ENCODE assay signal across 15 cellular contexts in the genomic region with DNA sequence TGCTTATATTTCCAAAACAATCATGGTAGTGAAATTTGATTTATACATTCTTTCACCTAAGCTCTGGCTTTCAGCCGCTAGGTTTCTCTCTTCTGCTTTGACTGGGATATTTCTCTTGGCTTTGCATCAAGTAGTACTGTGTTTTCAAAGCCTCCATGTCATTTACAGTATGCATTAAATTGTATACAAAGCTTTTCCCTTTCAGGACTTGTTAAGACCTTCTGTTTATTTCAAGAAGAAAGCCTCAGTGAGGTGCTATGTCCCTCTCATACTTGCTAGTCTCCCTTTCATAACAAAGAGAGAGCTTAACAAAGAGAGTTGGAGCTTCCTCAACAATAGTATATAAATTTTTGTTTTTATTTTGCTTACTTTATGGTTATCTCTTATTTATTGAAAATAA.
DNase-seq lines count a peak whose midpoint lies in the region; ATAC-seq and TF ChIP-seq lines count a peak whose summit lies in the region.
"Had no signal": no experiment of that assay in that cellular context is flagged by ENCODE, and none has a peak within 500 bp of the region (broad histone marks: within the 10 kb centered on the region; RNA-seq: fewer than 3 reads in every experiment).

No MANE protein-coding gene starts in this region.

- no peak overlapping the region for H2AK9ac ChIP-seq in IMR-90 (replicated peaks; ENCODE audit: low read depth, low read length, poor library complexity)

- H3K18ac ChIP-seq in IMR-90 (ENCODE audit: low read depth, low read length), result no peak overlapping the region

- H2BK120ac ChIP-seq in IMR-90 (ENCODE audit: low read depth, low read length), result no peak overlapping the region

- DNase-seq in H7, result peak; percentile 35
- DNase-seq in IMR-90, result peak; percentile 52
- DNase-seq in choroid plexus epithelial cell (ENCODE audit: low read depth), result peak; percentile 26
- peak; percentile 22 for DNase-seq in iris pigment epithelial cell (ENCODE audit: low read depth)
- no peak for DNase-seq in SIG-M5 (lab: John Stamatoyannopoulos, UW)
- no peak for DNase-seq in left lung
- DNase-seq in T-helper 1 cell, result no peak
- DNase-seq: Calu3; CD8-positive, alpha-beta T cell; DMS79 treated with DMSO at 0.1 percent for 48 hours; GF-D8; HCEC 1CT had no signal

- peak overlapping the region; percentile 43 for H2BK5ac ChIP-seq in IMR-90 (ENCODE audit: low read depth, low read length, poor library complexity, severe bottlenecking)

- H4K91ac ChIP-seq in IMR-90 (ENCODE audit: insufficient read depth, low read depth, low read length), result no peak overlapping the region

- dilution Hi-C loops in IMR-90 (cut with HindIII; ENCODE audit: low sequenced_read_pairs, unreplicated experiment), result no loop called here

- TF ChIP-seq POLR2A in IMR-90 (IDR thresholded peaks at IDR 0.05; ENCODE audit: low read depth, low read length), result no peak

- H2AFZ ChIP-seq in IMR-90 (replicated peaks; ENCODE audit: low read length, poor library complexity), result no peak overlapping the region

- H3K4me2 ChIP-seq in IMR-90 (ENCODE audit: low read depth, low read length), result no peak overlapping the region; the same call in 1 of the 2 replicates
- H3K4me2 ChIP-seq: BLaER1 treated with 17β-estradiol and CSF1 and Interleukin-3, amounts not matched to agents 10 nM and 100 nM had no signal

- peaks cover 9% of the 10 kb centered on the region for H3K9me1 ChIP-seq in IMR-90 (ENCODE audit: insufficient read depth, low read length)

- peaks cover 5% of the 10 kb centered on the region for H3K4me1 ChIP-seq in IMR-90 (ENCODE audit: control insufficient read depth, insufficient read depth, low read length)
- no peaks in the 10 kb centered on the region for H3K4me1 ChIP-seq in left lung
- H3K4me1 ChIP-seq: BLaER1 treated with 17β-estradiol and CSF1 and Interleukin-3, amounts not matched to agents 10 nM and 100 nM had no signal

- no peak overlapping the region for H2BK15ac ChIP-seq in IMR-90 (ENCODE audit: low read depth, low read length)

- H2AK5ac ChIP-seq in IMR-90 (ENCODE audit: low read depth, low read length), result no peak overlapping the region

- no peaks in the 10 kb centered on the region for H4K20me1 ChIP-seq in IMR-90 (ENCODE audit: insufficient read depth, low read length)
- H4K20me1 ChIP-seq: BLaER1 treated with 17β-estradiol and CSF1 and Interleukin-3, amounts not matched to agents 10 nM and 100 nM had no signal

- peak; percentile 27 for ATAC-seq in IMR-90 (ENCODE audit: low read depth)
- ATAC-seq in left lung, result no peak
- ATAC-seq: CD8-positive, alpha-beta T cell; HepG2 had no signal

- no peak overlapping the region for H3K27ac ChIP-seq in IMR-90 (ENCODE audit: insufficient read depth, low read length)
- H3K27ac ChIP-seq in left lung, result no peak overlapping the region
- H3K27ac ChIP-seq: BLaER1 treated with 17β-estradiol and CSF1 and Interleukin-3, amounts not matched to agents 10 nM and 100 nM; HL-60 had no signal

- H3K14ac ChIP-seq in IMR-90 (replicated peaks; ENCODE audit: low read depth, low read length), result no peak overlapping the region

- TF ChIP-seq RAD21 in IMR-90 (IDR thresholded peaks at IDR 0.05; ENCODE audit: low read length), result no peak

- BruUV-seq in IMR-90 (replicated peaks; lab: Mats Ljungman, UMichigan), result no TSS peak

- H4K8ac ChIP-seq in IMR-90 (ENCODE audit: low read depth in 2 of 2, low read length in 2 of 2), result no peak overlapping the region

- H3K23ac ChIP-seq in IMR-90 (ENCODE audit: low read depth, low read length), result no peak overlapping the region

- no CpG with 5 or more reads among the region's 1 CpG for WGBS in IMR-90 (ENCODE audit: extremely low coverage in 2 of 2, insufficient read length in 1 of 2), 2 experiments

- in situ Hi-C loops in IMR-90 (cut with MboI; ENCODE audit: low sequenced_read_pairs), result loop anchor here (10.0 kb wide), 1 partner anchor 92 kb away; no protein-coding TSS in a partner anchor

- H3K27me3 ChIP-seq in H7 (ENCODE audit: control insufficient read depth, insufficient read depth, low read length) (no peaks in the 10 kb centered on the region), IMR-90 (ENCODE audit: control insufficient read depth, insufficient read depth, low read length) (no peaks in the 10 kb centered on the region), left lung (no peaks in the 10 kb centered on the region)
- H3K27me3 ChIP-seq: BLaER1 treated with 17β-estradiol and CSF1 and Interleukin-3, amounts not matched to agents 10 nM and 100 nM had no signal

- no peak overlapping the region for H3K56ac ChIP-seq in IMR-90 (ENCODE audit: extremely low read depth, insufficient read depth, low read length)

- H3K4me3 ChIP-seq in H7 (ENCODE audit: insufficient read depth, low read depth, low read length) (no peak overlapping the region), IMR-90 (ENCODE audit: insufficient read depth, low read depth, low read length) (no peak overlapping the region), choroid plexus epithelial cell (ENCODE audit: low read depth, low read length) (no peak overlapping the region), left lung (no peak overlapping the region)
- H3K4me3 ChIP-seq: BLaER1 treated with 17β-estradiol and CSF1 and Interleukin-3, amounts not matched to agents 10 nM and 100 nM had no signal

- H4K5ac ChIP-seq in IMR-90 (ENCODE audit: low read depth, low read length), result no peak overlapping the region

- H3K9ac ChIP-seq in IMR-90 (ENCODE audit: low read depth, low read length), result no peak overlapping the region
- H3K9ac ChIP-seq: BLaER1 treated with 17β-estradiol and CSF1 and Interleukin-3, amounts not matched to agents 10 nM and 100 nM had no signal

- H2BK20ac ChIP-seq in IMR-90 (ENCODE audit: low read depth, low read length), result no peak overlapping the region

- no peak overlapping the region for H3K4ac ChIP-seq in IMR-90 (ENCODE audit: low read depth, low read length)

- CTCF ChIA-PET in IMR-90 (lab: Yijun Ruan, JAX), result interaction anchor here (0.6 to 2.0 kb wide), 6 partner anchors 29 to 1859 kb away, joined by 3 to 7 read pairs (median 3); no protein-coding TSS in a partner anchor

- no peaks in the 10 kb centered on the region for H3K79me1 ChIP-seq in IMR-90 (ENCODE audit: low read depth in 1 of 2, low read length in 2 of 2)

- intact Hi-C loops in IMR-90 (cut with micrococcal nuclease), result loop anchor here (10.0 kb wide), 2 partner anchors 182 to 252 kb away; no protein-coding TSS in a partner anchor
- intact Hi-C loops in left lung (cut with DNase I), result no loop called here

- TF ChIP-seq CTCF in IMR-90 (conservative IDR thresholded peaks at IDR 0.05; ENCODE audit: low read depth, low read length) (no peak), choroid plexus epithelial cell (conservative IDR thresholded peaks at IDR 0.05; ENCODE audit: low read depth, low read length) (no peak), left lung (IDR thresholded peaks at IDR 0.05) (no peak)

- H3K9me3 ChIP-seq in IMR-90 (ENCODE audit: control insufficient read depth, insufficient read depth, low read length), result no peaks in the 10 kb centered on the region
- no peaks in the 10 kb centered on the region for H3K9me3 ChIP-seq in left lung
- H3K9me3 ChIP-seq: BLaER1 treated with 17β-estradiol and CSF1 and Interleukin-3, amounts not matched to agents 10 nM and 100 nM had no signal

- POLR2A ChIA-PET in IMR-90 (lab: Charles Lee; ENCODE audit: unreplicated experiment), result interaction anchor here (0.5 kb wide), 1 partner anchor 162 kb away, joined by 3 read pairs; no protein-coding TSS in a partner anchor

- H3K36me3 ChIP-seq in H7 (replicated peaks; ENCODE audit: control insufficient read depth, insufficient read depth, low read length) (no peaks in the 10 kb centered on the region), IMR-90 (ENCODE audit: control insufficient read depth, insufficient read depth, low read length) (no peaks in the 10 kb centered on the region), left lung (no peaks in the 10 kb centered on the region)
- H3K36me3 ChIP-seq: BLaER1 treated with 17β-estradiol and CSF1 and Interleukin-3, amounts not matched to agents 10 nM and 100 nM had no signal

TF ChIP-seq in IMR-90, 13 proteins besides CTCF, POLR2A, EP300 and RAD21:
- TF ChIP-seq CEBPB (IDR thresholded peaks at IDR 0.05; ENCODE audit: low read depth, low read length) (no peak), ELK1 (IDR thresholded peaks at IDR 0.05; ENCODE audit: borderline replicate concordance, low read depth, low read length) (no peak), RCOR1 (IDR thresholded peaks at IDR 0.05; ENCODE audit: insufficient replicate concordance, low read length) (no peak)

Comparison
In these comparisons a context has a peak if more than half of its experiments do, and no peak if none do; other contexts are left out.
1. DNase-seq: peak in H7 (single experiment), IMR-90 (single experiment), choroid plexus epithelial cell (single experiment) and iris pigment epithelial cell (single experiment); none in SIG-M5 (single experiment), left lung (0 of 2) and T-helper 1 cell (0 of 5).